ENCODE assay signal across 19 cellular contexts in the genomic region with DNA sequence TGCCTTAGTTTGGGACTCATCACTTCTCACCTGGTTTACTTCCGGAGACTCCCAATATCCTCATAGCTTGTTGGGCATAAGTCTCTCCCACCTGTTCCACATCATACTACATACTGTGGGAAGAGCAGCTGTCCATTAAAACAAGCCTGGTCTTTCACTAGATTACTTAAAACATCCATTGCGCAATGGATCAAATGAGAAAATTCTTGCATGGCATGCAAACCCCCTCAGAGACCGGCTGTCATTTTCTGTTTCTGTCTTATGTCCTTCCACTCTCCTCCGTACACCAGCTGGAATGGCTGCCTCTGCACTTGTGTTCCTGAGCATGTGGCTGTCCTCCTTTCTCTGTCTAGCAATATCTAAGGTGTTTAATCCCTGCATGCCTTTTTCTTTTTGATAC.
"Had no signal": no experiment of that assay in that cellular context is flagged by ENCODE, and none has a peak within 500 bp of the region (broad histone marks: within the 10 kb centered on the region; RNA-seq: fewer than 3 reads in every experiment).

No MANE protein-coding gene starts in this region.

- H3K27ac ChIP-seq: breast epithelium, colonic mucosa, dorsolateral prefrontal cortex, hepatocyte had no signal

- H3K4me2 ChIP-seq: hepatocyte had no signal

- H3K4me1 ChIP-seq: breast epithelium, colonic mucosa had no signal

- H3K36me3 ChIP-seq: breast epithelium, colonic mucosa had no signal

- H3K9me3 ChIP-seq: breast epithelium, colonic mucosa had no signal

- H3K27me3 ChIP-seq: breast epithelium, colonic mucosa, dorsolateral prefrontal cortex, hepatocyte had no signal

- DNase-seq: activated CD4-positive, alpha-beta T cell treated with anti-CD3 and anti-CD28 coated beads for 4 hours; activated CD4-positive, alpha-beta T cell treated with anti-CD3 and anti-CD28 coated beads, Interleukin-2, amount 50 U/mL, for 48 hours; activated CD4-positive, CD25-positive, alpha-beta regulatory T cell; activated naive CD4-positive, alpha-beta T cell treated with Interleukin-2 at 50 U/mL for 16 hours; activated naive CD8-positive, alpha-beta T cell treated with anti-CD3 and anti-CD28 coated beads for 36 hours; activated T-cell treated with anti-CD3 and anti-CD28 coated beads, Interleukin-2, amount 50 U/mL, for 48 hours; amniotic stem cell; colonic mucosa; dorsolateral prefrontal cortex; effector memory CD8-positive, alpha-beta T cell; glutamatergic neuron; immature natural killer cell; natural killer cell; stimulated activated CD4-positive, alpha-beta T cell treated with anti-CD3 and anti-CD28 coated beads, Interleukin-12 subunit alpha, Interleukin-12 subunit beta, amount 100 ng/mL, for 4 hours; stimulated activated CD4-positive, alpha-beta T cell treated with anti-CD3 and anti-CD28 coated beads, Interleukin-4, amount 100 ng/mL, for 4 hours; stimulated activated naive CD8-positive, alpha-beta T cell treated with anti-CD3 and anti-CD28 coated beads, Interleukin-15, Interleukin-2, amounts not matched to agents 100 U/mL and 50 U/mL, for 24 hours had no signal

- H2AFZ ChIP-seq: hepatocyte had no signal

- H3K4me3 ChIP-seq: breast epithelium, colonic mucosa, dorsolateral prefrontal cortex, hepatocyte, lung had no signal
